Comparison of ENCODE assay signal across 11 cellular contexts in the genomic region with DNA sequence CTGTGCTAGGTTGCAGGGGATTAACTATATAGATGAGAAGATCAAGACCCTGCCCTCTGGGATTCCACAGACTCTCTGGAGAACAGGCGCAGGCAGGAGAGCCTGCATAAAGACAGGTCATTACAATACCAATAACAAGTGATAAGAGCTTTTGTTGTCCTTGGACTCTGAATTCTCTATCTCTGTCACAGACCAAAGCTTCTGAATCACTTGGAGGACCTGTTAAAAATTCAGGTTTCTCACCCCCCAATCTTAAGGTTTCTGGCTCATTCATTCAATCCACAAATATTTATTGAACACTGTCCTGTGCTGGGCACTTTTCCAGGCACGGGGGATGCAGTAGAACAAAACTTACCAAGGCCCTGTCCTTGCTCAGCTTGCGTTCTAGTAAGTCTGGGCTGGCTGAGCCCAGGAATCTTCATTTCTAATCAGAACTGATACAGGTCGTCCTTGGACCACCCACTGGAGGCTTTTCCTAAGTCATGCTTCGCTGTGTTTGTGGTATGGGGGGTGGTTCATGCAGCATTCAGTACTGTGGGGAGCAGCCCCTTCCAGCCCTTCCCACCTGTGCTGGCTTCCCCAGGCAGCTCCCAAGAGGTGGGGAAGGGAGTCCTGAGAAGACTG. TPM values are rescaled to one million over a fixed set of nuclear protein-coding genes. Genes with fewer than 3 reads are reported as not detected.
DNase-seq lines count a peak whose midpoint lies in the region; ATAC-seq and TF ChIP-seq lines count a peak whose summit lies in the region.
"Had no signal": no experiment of that assay in that cellular context is flagged by ENCODE, and none has a peak within 500 bp of the region (broad histone marks: within the 10 kb centered on the region; RNA-seq: fewer than 3 reads in every experiment).

No MANE protein-coding gene starts in this region.

- POLR2A ChIA-PET in OCI-LY7 (lab: Charles Lee) = interaction anchor here (1.1 to 1.4 kb wide), 2 partner anchors 14 to 17 kb away, joined by 4 read pairs; a partner anchor contains a TSS

- H3K27me3 ChIP-seq in skeletal muscle satellite cell (ENCODE audit: control insufficient read depth, insufficient read depth, low read length) = no peaks in the 10 kb centered on the region

- no peak for ATAC-seq in activated CD8-positive, alpha-beta memory T cell treated with anti-CD3 and anti-CD28 coated beads, Interleukin-2, amount 10 ng/mL, durations not matched to agents 7 days and 5 days
- no peak for ATAC-seq in effector memory CD8-positive, alpha-beta T cell (replicated peaks)
- ATAC-seq in GM19452 (IDR thresholded peaks at IDR 0.05; ENCODE audit: unreplicated experiment) = no peak

- CTCF ChIA-PET in activated CD8-positive, alpha-beta memory T cell treated with anti-CD3 and anti-CD28 coated beads, Interleukin-2, amount 10 ng/mL, durations not matched to agents 7 days and 5 days (lab: Charles Lee) = interaction anchor here (0.9 to 25.7 kb wide), 11 partner anchors 9 to 186 kb away, joined by 3 to 328 read pairs (median 16); a partner anchor contains a TSS
- CTCF ChIA-PET in OCI-LY7 (lab: Charles Lee; ENCODE audit: unreplicated experiment) = no interaction called here

- H3K27me3 Mint-ChIP-seq in activated CD8-positive, alpha-beta memory T cell treated with anti-CD3 and anti-CD28 coated beads, Interleukin-2, amount 10 ng/mL, durations not matched to agents 7 days and 5 days = peaks cover 4% of the 10 kb centered on the region
- no peaks in the 10 kb centered on the region for H3K27me3 Mint-ChIP-seq in effector memory CD8-positive, alpha-beta T cell

- H3K9me3 ChIP-seq in OCI-LY7 (ENCODE audit: low read length) = no peaks in the 10 kb centered on the region
- H3K9me3 ChIP-seq in skeletal muscle satellite cell (replicated peaks; ENCODE audit: low read length) = no peaks in the 10 kb centered on the region

- H3K79me2 ChIP-seq in OCI-LY7 (ENCODE audit: insufficient read depth, low read depth, low read length) = peaks cover 7% of the 10 kb centered on the region; the same call in 1 of the 2 replicates

- H3K9ac ChIP-seq in skeletal muscle satellite cell (ENCODE audit: low read depth, low read length) = no peak overlapping the region

- H3K36me3 ChIP-seq in OCI-LY7 (ENCODE audit: insufficient read depth, low read length) = peaks cover 16% of the 10 kb centered on the region; the same call in 1 of the 2 replicates
- peaks cover 6% of the 10 kb centered on the region for H3K36me3 ChIP-seq in skeletal muscle satellite cell (ENCODE audit: insufficient read depth, low read length)

- H3K9me2 ChIP-seq in OCI-LY7 (ENCODE audit: insufficient read depth, low read length) = no peaks in the 10 kb centered on the region

- DNase-seq in activated CD8-positive, alpha-beta memory T cell treated with anti-CD3 and anti-CD28 coated beads, Interleukin-2, amount 10 ng/mL, durations not matched to agents 7 days and 5 days = no peak
- no peak for DNase-seq in activated CD8-positive, alpha-beta memory T cell treated with anti-CD3 and anti-CD28 coated beads, Interleukin-2, amount 50 U/mL, for 48 hours
- DNase-seq in OCI-LY7 (ENCODE audit: low spot score) = no peak
- DNase-seq in effector memory CD8-positive, alpha-beta T cell = no peak
- no peak for DNase-seq in NCI-H2081 treated with DMSO at 0.1 percent for 48 hours (lab: John Stamatoyannopoulos, UW)
- DNase-seq in EL = no peak
- DNase-seq: activated CD4-positive, alpha-beta T cell treated with anti-CD3 and anti-CD28 coated beads, Interleukin-2, amount 50 U/mL, for 1 hour; cerebellar nuclear complex had no signal

- no peaks in the 10 kb centered on the region for H3K9me3 Mint-ChIP-seq in activated CD8-positive, alpha-beta memory T cell treated with anti-CD3 and anti-CD28 coated beads, Interleukin-2, amount 10 ng/mL, durations not matched to agents 7 days and 5 days (ENCODE audit: low read depth)
- no peaks in the 10 kb centered on the region for H3K9me3 Mint-ChIP-seq in effector memory CD8-positive, alpha-beta T cell

- peak overlapping the region; percentile 76 for H3K4me3 Mint-ChIP-seq in activated CD8-positive, alpha-beta memory T cell treated with anti-CD3 and anti-CD28 coated beads, Interleukin-2, amount 10 ng/mL, durations not matched to agents 7 days and 5 days
- H3K4me3 Mint-ChIP-seq in effector memory CD8-positive, alpha-beta T cell = peak overlapping the region; percentile 87

- peaks cover 2% of the 10 kb centered on the region for H3K36me3 Mint-ChIP-seq in activated CD8-positive, alpha-beta memory T cell treated with anti-CD3 and anti-CD28 coated beads, Interleukin-2, amount 10 ng/mL, durations not matched to agents 7 days and 5 days
- peaks cover 21% of the 10 kb centered on the region for H3K36me3 Mint-ChIP-seq in effector memory CD8-positive, alpha-beta T cell (ENCODE audit: insufficient read depth)

- no peak overlapping the region for H3K27ac ChIP-seq in OCI-LY7 (ENCODE audit: low read depth, low read length, poor library complexity, severe bottlenecking)

- H2AFZ ChIP-seq in OCI-LY7 (ENCODE audit: low read length) = no peak overlapping the region

- H3K4me1 ChIP-seq in OCI-LY7 (ENCODE audit: insufficient read depth, low read length, poor library complexity, severe bottlenecking) (peaks cover 33% of the 10 kb centered on the region), skeletal muscle satellite cell (ENCODE audit: control insufficient read depth, insufficient read depth, low read length) (peaks cover 14% of the 10 kb centered on the region)

- no peaks in the 10 kb centered on the region for H4K20me1 ChIP-seq in OCI-LY7 (ENCODE audit: insufficient read depth, low read length)

- H3K4me1 Mint-ChIP-seq in activated CD8-positive, alpha-beta memory T cell treated with anti-CD3 and anti-CD28 coated beads, Interleukin-2, amount 10 ng/mL, durations not matched to agents 7 days and 5 days = peaks cover 26% of the 10 kb centered on the region
- peaks cover 24 to 35% of the 10 kb centered on the region in 2 donors for H3K4me1 Mint-ChIP-seq in effector memory CD8-positive, alpha-beta T cell (ENCODE audit: low read depth in 2 of 2)

- H3K4me2 ChIP-seq in OCI-LY7 (ENCODE audit: low read length) = peak overlapping the region; percentile 90
- peak overlapping the region; percentile 99 for H3K4me2 ChIP-seq in skeletal muscle satellite cell (ENCODE audit: low read length)

- no peak for TF ChIP-seq CTCF in OCI-LY7 (conservative IDR thresholded peaks at IDR 0.05; ENCODE audit: low read length)

- H3K4me3 ChIP-seq in OCI-LY7 (ENCODE audit: low read depth, low read length, poor library complexity, severe bottlenecking) (peak overlapping the region; percentile 84), skeletal muscle satellite cell (ENCODE audit: low read length) (peak overlapping the region; percentile 99)

- intact Hi-C loops in OCI-LY7 (cut with micrococcal nuclease; ENCODE audit: unreplicated experiment) = loop anchor here (5.0 kb wide), 4 partner anchors 83 to 458 kb away; a partner anchor contains a TSS

- H3K27ac Mint-ChIP-seq in activated CD8-positive, alpha-beta memory T cell treated with anti-CD3 and anti-CD28 coated beads, Interleukin-2, amount 10 ng/mL, durations not matched to agents 7 days and 5 days = no peak overlapping the region
- peak overlapping the region in 1 of 2 donors; percentile 50 for H3K27ac Mint-ChIP-seq in effector memory CD8-positive, alpha-beta T cell

- no TSS peak for BruUV-seq in OCI-LY7 (replicated peaks; lab: Mats Ljungman, UMichigan)

RNA-seq across cellular contexts. Expression of a gene that starts 1.4 kb away (rescaled TPM):
- 1 to 10 TPM; 3.8 to 5.3 TPM for total RNA-seq in activated CD8-positive, alpha-beta memory T cell treated with anti-CD3 and anti-CD28 coated beads, Interleukin-2, amount 10 ng/mL, durations not matched to agents 7 days and 5 days
- 10.5 and 11.5 TPM in 2 replicates for total RNA-seq in OCI-LY7 (2014; rRNA removed; shearing (Covaris generic))
- total RNA-seq in OCI-LY7 (2022) = 9.0 and 10.1 TPM in 2 replicates
- total RNA-seq in skeletal muscle satellite cell (2012; rRNA removed) = 1.8 and 2.4 TPM in 2 replicates

RNA-seq across cellular contexts. Expression of a gene that starts 13.7 kb away (rescaled TPM):
- total RNA-seq in activated CD8-positive, alpha-beta memory T cell treated with anti-CD3 and anti-CD28 coated beads, Interleukin-2, amount 10 ng/mL, durations not matched to agents 7 days and 5 days = 1 to 10 TPM; 1.9 to 2.8 TPM
- total RNA-seq in OCI-LY7 (2014; rRNA removed; shearing (Covaris generic)) = 5.7 and 6.7 TPM in 2 replicates
- total RNA-seq in OCI-LY7 (2022) = 4.8 and 10.8 TPM in 2 replicates
- 2.3 and 4.2 TPM in 2 replicates for total RNA-seq in skeletal muscle satellite cell (2012; rRNA removed)

RNA-seq across cellular contexts. Expression of a gene that starts 13.8 kb away (rescaled TPM):
- total RNA-seq in activated CD8-positive, alpha-beta memory T cell treated with anti-CD3 and anti-CD28 coated beads, Interleukin-2, amount 10 ng/mL, durations not matched to agents 7 days and 5 days = 10 to 100 TPM; 41.7 to 47.5 TPM
- 14.2 and 19.7 TPM in 2 replicates for total RNA-seq in OCI-LY7 (2014; rRNA removed; shearing (Covaris generic))
- 50.4 and 56.1 TPM in 2 replicates for total RNA-seq in OCI-LY7 (2022)
- 78.9 and 80.1 TPM in 2 replicates for total RNA-seq in skeletal muscle satellite cell (2012; rRNA removed)

RNA-seq across cellular contexts. Expression of a gene that starts 31.3 kb away (rescaled TPM):
- total RNA-seq in activated CD8-positive, alpha-beta memory T cell treated with anti-CD3 and anti-CD28 coated beads, Interleukin-2, amount 10 ng/mL, durations not matched to agents 7 days and 5 days = not detected
- total RNA-seq in OCI-LY7 (2014; rRNA removed; shearing (Covaris generic)) = not detected in 2 replicates
- not detected in 2 replicates for total RNA-seq in OCI-LY7 (2022)
- total RNA-seq in skeletal muscle satellite cell (2012; rRNA removed) = not detected in 2 replicates
- total RNA-seq: LHCN-M2 had no signal

RNA-seq across cellular contexts. Expression of a gene that starts 31.3 kb away (rescaled TPM):
- under 1 TPM; 0.09 to 0.29 TPM for total RNA-seq in activated CD8-positive, alpha-beta memory T cell treated with anti-CD3 and anti-CD28 coated beads, Interleukin-2, amount 10 ng/mL, durations not matched to agents 7 days and 5 days
- 0.85 and 1.7 TPM in 2 replicates for total RNA-seq in OCI-LY7 (2014; rRNA removed; shearing (Covaris generic))
- total RNA-seq in OCI-LY7 (2022) = 2.0 and 3.9 TPM in 2 replicates
- not detected in 2 replicates for total RNA-seq in skeletal muscle satellite cell (2012; rRNA removed)
